In genomic region chr3:9934235-9934621, GRCh38 we compare ENCODE assay signal across 1 cellular context.
TF ChIP-seq lines count a peak whose summit lies in the region.

No MANE protein-coding gene starts in this region.

TF ChIP-seq in K562, 482 proteins besides CTCF, POLR2A, EP300 and RAD21 (continued from another document):
- 0 out of 4 replicates have a peak, but pooled peaks of 1 of the 2 experiments have one; percentile 38 for TF ChIP-seq MLX (CRISPR knock-in tag; conservative IDR thresholded peaks at IDR 0.05)
- no peak for TF ChIP-seq BCL6 (CRISPR knock-in tag; IDR thresholded peaks at IDR 0.05)
- 0 out of 2 replicates have a peak, but pooled peaks have one; percentile 53 for TF ChIP-seq HMG20B (CRISPR knock-in tag; IDR thresholded peaks at IDR 0.05)
- peak in 2 of 3 experiments; percentile 68 to 84 for TF ChIP-seq YY1 (IDR thresholded peaks at IDR 0.05; ENCODE audit: borderline replicate concordance in 1 of 3, control insufficient read depth in 1 of 3, extremely low read depth in 1 of 3, insufficient read depth in 3 of 3, insufficient read length in 1 of 3, insufficient replicate concordance in 2 of 3, low read depth in 1 of 3, low read length in 2 of 3)
- TF ChIP-seq TFAP4 (CRISPR knock-in tag; IDR thresholded peaks at IDR 0.05; ENCODE audit: borderline replicate concordance) = peak; percentile 41; the same call in 1 of the 2 replicates
- TF ChIP-seq CTCFL (IDR thresholded peaks at IDR 0.05; ENCODE audit: borderline replicate concordance, insufficient read depth, low read depth, low read length, poor library complexity, severe bottlenecking) = peak; percentile 12
- no peak for TF ChIP-seq PRPF4 (IDR thresholded peaks at IDR 0.05; ENCODE audit: insufficient read depth, low read depth, low read length, poor library complexity, severe bottlenecking)
- TF ChIP-seq DNMT1 (IDR thresholded peaks at IDR 0.05) = no peak
- TF ChIP-seq NR4A1 (CRISPR knock-in tag; IDR thresholded peaks at IDR 0.05) = no peak
- no peak for TF ChIP-seq NR4A1 (tag; IDR thresholded peaks at IDR 0.05)
- no peak for TF ChIP-seq NCOA2 (IDR thresholded peaks at IDR 0.05; ENCODE audit: partially characterized antibody in 2 of 2)
